ENCODE assay signal across 8 cellular contexts in the genomic region with DNA sequence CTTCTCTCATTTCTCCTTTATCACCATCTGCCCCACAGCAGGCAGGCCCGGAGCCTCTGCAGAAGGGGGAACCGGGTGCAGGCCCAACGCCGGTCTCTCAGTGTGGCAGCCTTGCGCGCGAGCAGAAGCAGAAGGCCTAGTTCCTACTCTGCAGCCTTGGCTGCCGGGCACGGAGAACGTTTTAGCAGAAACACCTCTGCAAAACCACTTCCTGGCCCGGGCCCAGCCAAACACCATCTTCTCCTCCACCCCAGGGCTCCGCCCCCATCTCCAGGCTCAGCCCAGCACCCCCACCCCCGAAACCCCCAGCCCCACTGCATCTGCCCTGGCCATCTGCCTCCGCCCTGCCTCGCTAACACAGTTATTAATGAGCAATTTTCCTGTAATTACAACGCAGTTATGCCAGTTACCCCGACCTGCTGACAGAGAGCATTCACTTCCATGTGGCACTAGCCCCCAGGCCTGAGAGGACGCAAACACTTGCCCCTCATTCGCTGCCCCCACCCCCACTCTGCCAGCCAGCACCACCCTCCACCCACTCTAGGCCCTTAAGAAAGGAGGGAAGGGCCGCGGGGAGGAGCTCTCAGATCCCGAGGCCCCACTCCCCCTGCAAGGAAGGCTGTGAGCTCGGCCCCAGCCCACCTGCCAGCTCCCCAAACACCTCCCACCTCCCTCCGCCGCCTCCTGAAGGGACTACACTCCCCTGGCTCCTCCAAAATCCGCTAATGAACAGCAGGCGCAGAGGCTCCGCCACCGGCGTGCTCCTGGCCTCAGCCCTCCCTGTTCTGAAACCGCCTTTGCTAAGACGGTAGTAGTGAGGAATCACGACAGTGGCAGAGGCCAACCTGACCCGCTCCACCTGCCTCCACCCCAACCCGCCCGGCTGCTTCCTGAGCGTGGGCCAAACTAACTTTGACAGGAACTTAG. TPM values are rescaled to one million over a fixed set of nuclear protein-coding genes. Genes with fewer than 3 reads are reported as not detected.
A peak's percentile ranks its signal among the peaks of the same experiment; 100 is the strongest.
DNase-seq lines count a peak whose midpoint lies in the region; ATAC-seq, FAIRE-seq and TF ChIP-seq lines count a peak whose summit lies in the region.

No MANE protein-coding gene starts in this region.

- peaks cover 3% of the 10 kb centered on the region for H3K36me3 Mint-ChIP-seq in T-helper 2 cell treated with Interferon-gamma antibody and Interleukin-4, amounts not matched to agents 5 μg/mL and 100 μg/mL, for 36 hours (ENCODE audit: low read depth)
- no peaks in the 10 kb centered on the region for H3K36me3 Mint-ChIP-seq in mesothelial cell of epicardium

- CTCF ChIA-PET in K562 (lab: Yijun Ruan, JAX; ENCODE audit: low intra/inter-chr PET ratio) = no interaction called here

- H3K27me3 ChIP-seq in K562 (ENCODE audit: control insufficient read depth in 2 of 2, insufficient read depth in 2 of 2, low read length in 2 of 2) = peaks cover 12 to 35% of the 10 kb centered on the region in 2 experiments; a peak in 3 of 5 replicates

- in situ Hi-C loops in K562 (cut with MboI) = no loop called here

- no peak for TF ChIP-seq EP300 in K562 (IDR thresholded peaks at IDR 0.05; ENCODE audit: low read length)

- H3K27ac ChIP-seq in K562 (ENCODE audit: extremely low read depth, low read depth, low read length) = peak overlapping the region; percentile 90

- peak; percentile 11 for FAIRE-seq in K562 (lab: Jason Lieb, UNC)

- no peaks in the 10 kb centered on the region for H3K9me1 ChIP-seq in K562 (ENCODE audit: control insufficient read depth, insufficient read depth, low read length)

- no peaks in the 10 kb centered on the region for H3K36me3 ChIP-seq in K562 (ENCODE audit: control insufficient read depth, insufficient read depth, low read length)

- POLR2A ChIA-PET in K562 (lab: Yijun Ruan, JAX) = no interaction called here

- H3K27ac Mint-ChIP-seq in T-helper 2 cell treated with Interferon-gamma antibody and Interleukin-4, amounts not matched to agents 5 μg/mL and 100 μg/mL, for 36 hours = peak overlapping the region; percentile 100
- H3K27ac Mint-ChIP-seq in mesothelial cell of epicardium = peak overlapping the region; percentile 99

- H3K4me1 ChIP-seq in K562 (replicated peaks in 1 of 2; ENCODE audit: control insufficient read depth in 2 of 2, insufficient read depth in 2 of 2, low read length in 2 of 2) = peaks cover 0 to 27% of the 10 kb centered on the region in 2 experiments; a peak in 3 of 5 replicates

- no peaks in the 10 kb centered on the region for H3K9me3 Mint-ChIP-seq in T-helper 2 cell treated with Interferon-gamma antibody and Interleukin-4, amounts not matched to agents 5 μg/mL and 100 μg/mL, for 36 hours
- H3K9me3 Mint-ChIP-seq in mesothelial cell of epicardium = no peaks in the 10 kb centered on the region

- H3K27me3 Mint-ChIP-seq in T-helper 2 cell treated with Interferon-gamma antibody and Interleukin-4, amounts not matched to agents 5 μg/mL and 100 μg/mL, for 36 hours (ENCODE audit: low read depth) = no peaks in the 10 kb centered on the region
- peaks cover 27% of the 10 kb centered on the region for H3K27me3 Mint-ChIP-seq in mesothelial cell of epicardium (ENCODE audit: low read depth)

- H3K9me3 ChIP-seq in K562 (replicated peaks; ENCODE audit: control insufficient read depth, insufficient read depth, low read depth, low read length) = peaks cover 2% of the 10 kb centered on the region; the same call in 1 of the 2 replicates

- peaks cover 35% of the 10 kb centered on the region for H3K4me1 Mint-ChIP-seq in T-helper 2 cell treated with Interferon-gamma antibody and Interleukin-4, amounts not matched to agents 5 μg/mL and 100 μg/mL, for 36 hours (ENCODE audit: low read depth)
- peaks cover 18% of the 10 kb centered on the region for H3K4me1 Mint-ChIP-seq in mesothelial cell of epicardium

- H3K4me3 ChIP-seq in GM12865 (ENCODE audit: low read depth, low read length) = no peak overlapping the region
- H3K4me3 ChIP-seq in K562 = peak overlapping the region; percentile 90

- TF ChIP-seq POLR2A in K562 (conservative IDR thresholded peaks at IDR 0.05) = no peak

- 36% methylated on average over 31 of the region's 37 CpGs for WGBS in K562 (ENCODE audit: insufficient coverage, low coverage, missing lambda C conversion rate)

- TF ChIP-seq CTCF in GM12865 (IDR thresholded peaks at IDR 0.05; ENCODE audit: insufficient read depth, low read depth, low read length, missing control alignments) (no peak), K562 (IDR thresholded peaks at IDR 0.05 in 2 of 3, conservative IDR thresholded peaks at IDR 0.05 in 1 of 3; ENCODE audit: insufficient read depth in 2 of 3, low read depth in 1 of 3, low read length in 3 of 3) (no peak), mesothelial cell of epicardium (IDR thresholded peaks at IDR 0.05; ENCODE audit: unreplicated experiment) (no peak)

- DNase-seq in GM12865 (ENCODE audit: low read depth) (peak; percentile 78), K562 (ENCODE audit: extremely low read depth in 1 of 4, low spot score in 3 of 4) (peak in 2 of 4 experiments; percentile 71 to 72), mesothelial cell of epicardium (ENCODE audit: low spot score in 2 of 2, unreplicated experiment in 2 of 2) (no peak), T1000 (lab: John Stamatoyannopoulos, UW) (no peak), ecto neural progenitor cell (ENCODE audit: low spot score) (no peak)
- peak; percentile 80 for DNase-seq in T-helper 2 cell treated with Interferon-gamma antibody and Interleukin-4, amounts not matched to agents 5 μg/mL and 100 μg/mL, for 36 hours (ENCODE audit: low spot score)
- DNase-seq in stimulated activated CD8-positive, alpha-beta memory T cell treated with anti-CD3 and anti-CD28 coated beads, Interleukin-7, amount 100 ng/mL, for 4 hours (ENCODE audit: low read depth in 2 of 2) = peak; percentile 52 to 77

- TF ChIP-seq RAD21 in K562 (CRISPR knock-in tag; conservative IDR thresholded peaks at IDR 0.05 in 1 of 2, IDR thresholded peaks at IDR 0.05 in 1 of 2) = no peak

- no peaks in the 10 kb centered on the region for H4K20me1 ChIP-seq in K562 (replicated peaks; ENCODE audit: control insufficient read depth, insufficient read depth, low read length)

- peak overlapping the region; percentile 85 to 99 for H3K9ac ChIP-seq in K562 (ENCODE audit: insufficient read depth in 1 of 2, low read depth in 2 of 2, low read length in 2 of 2)

- BruUV-seq in K562 (replicated peaks; lab: Mats Ljungman, UMichigan) = TSS peak; percentile 93

- ATAC-seq in HG03039 (IDR thresholded peaks at IDR 0.05; ENCODE audit: unreplicated experiment) = peak; percentile 37
- ATAC-seq in K562 = peak; percentile 66

- intact Hi-C loops in K562 (cut with micrococcal nuclease) = no loop called here

- no peaks in the 10 kb centered on the region for H3K79me2 ChIP-seq in K562 (ENCODE audit: control insufficient read depth, insufficient read depth, low read length)

- H3K4me3 Mint-ChIP-seq in T-helper 2 cell treated with Interferon-gamma antibody and Interleukin-4, amounts not matched to agents 5 μg/mL and 100 μg/mL, for 36 hours = peak overlapping the region; percentile 99
- H3K4me3 Mint-ChIP-seq in mesothelial cell of epicardium = peak overlapping the region; percentile 78

- peak overlapping the region; percentile 96 for H2AFZ ChIP-seq in K562 (ENCODE audit: low read depth, low read length)

- peak overlapping the region; percentile 98 for H3K4me2 ChIP-seq in K562 (ENCODE audit: insufficient read depth, low read length)

TF ChIP-seq in K562, 482 proteins besides CTCF, POLR2A, EP300 and RAD21 (continues in another document):
- TF ChIP-seq, protein P1, sequence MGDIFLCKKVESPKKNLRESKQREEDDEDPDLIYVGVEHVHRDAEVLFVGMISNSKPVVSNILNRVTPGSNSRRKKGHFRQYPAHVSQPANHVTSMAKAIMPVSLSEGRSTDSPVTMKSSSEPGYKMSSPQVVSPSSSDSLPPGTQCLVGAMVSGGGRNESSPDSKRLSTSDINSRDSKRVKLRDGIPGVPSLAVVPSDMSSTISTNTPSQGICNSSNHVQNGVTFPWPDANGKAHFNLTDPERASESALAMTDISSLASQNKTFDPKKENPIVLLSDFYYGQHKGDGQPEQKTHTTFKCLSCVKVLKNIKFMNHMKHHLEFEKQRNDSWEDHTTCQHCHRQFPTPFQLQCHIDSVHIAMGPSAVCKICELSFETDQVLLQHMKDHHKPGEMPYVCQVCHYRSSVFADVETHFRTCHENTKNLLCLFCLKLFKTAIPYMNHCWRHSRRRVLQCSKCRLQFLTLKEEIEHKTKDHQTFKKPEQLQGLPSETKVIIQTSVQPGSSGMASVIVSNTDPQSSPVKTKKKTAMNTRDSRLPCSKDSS (IDR thresholded peaks at IDR 0.05; ENCODE audit: low read depth, partially characterized antibody) = no peak
- no peak for TF ChIP-seq ZNF274 (IDR thresholded peaks at IDR 0.05; ENCODE audit: borderline replicate concordance, low read depth, low read length)
- TF ChIP-seq MCM2 (IDR thresholded peaks at IDR 0.05; ENCODE audit: low read depth) = no peak
- no peak for TF ChIP-seq TAF7 (tag; IDR thresholded peaks at IDR 0.05)

RNA-seq across cellular contexts. Expression of a gene that starts 44.7 kb away (rescaled TPM):
- total RNA-seq in K562 (2011; cell fraction: chromatin; rRNA removed; ENCODE audit: low replicate concordance) = 25.5 and 41.9 TPM in 2 replicates
- 25.0 and 40.7 TPM in 2 replicates for total RNA-seq in K562 (2011; cell fraction: nucleolus; rRNA removed)
- 23.3 and 28.3 TPM in 2 replicates for total RNA-seq in K562 (2011; cell fraction: nucleoplasm; rRNA removed)
- total RNA-seq in K562 (2014; rRNA removed) (21.7 and 24.6 TPM in 2 replicates), K562 (2014; rRNA removed; fragmentation: Illumina TruSeq; extraction: Trizol) (1.1 and 1.3 TPM in 2 replicates), K562 (2015; rRNA removed; fragmentation: Illumina TruSeq; extraction: Trizol) (7.3 and 12.9 TPM in 2 replicates), K562 (2021) (112 and 129 TPM in 2 replicates), mesothelial cell of epicardium (109 to 119 TPM (median 115 TPM) in 3 replicates)
- polyA plus RNA-seq in K562 (2011; rRNA removed) (1.9 and 4.3 TPM in 2 replicates), K562 (2014; fragmentation: Illumina TruSeq; extraction: Trizol) (29.3 and 35.8 TPM in 2 replicates), K562 (2014; fragmentation: Nextera tagmentation; extraction: Ambion mirVana) (under 1 TPM; 0.24 to 0.29 TPM), K562 (2014; rRNA removed) (27.4 and 32.3 TPM in 2 replicates)
- polyA plus RNA-seq in K562 (2011; cell fraction: cytosol; rRNA removed) = 3.7 and 13.3 TPM in 2 replicates
- polyA plus RNA-seq in K562 (2011; cell fraction: nucleus; rRNA removed) = 16.7 and 51.7 TPM in 2 replicates
- polyA plus RNA-seq in K562 (2012) = 41.9 and 54.8 TPM in 2 replicates
- polyA minus RNA-seq in K562 (2011; rRNA and poly(A)+ RNA removed) = 0.81 and 1.8 TPM in 2 replicates
- 21.0 and 29.9 TPM in 2 replicates for polyA minus RNA-seq in K562 (2011; cell fraction: cytosol; rRNA and poly(A)+ RNA removed)
- polyA minus RNA-seq in K562 (2011; cell fraction: nucleus; rRNA and poly(A)+ RNA removed) = 9.0 and 9.3 TPM in 2 replicates

Comparison
In these comparisons a context has a peak if more than half of its experiments do, and no peak if none do; other contexts are left out.
1. DNase-seq: peak in GM12865 (single experiment), T-helper 2 cell treated with Interferon-gamma antibody and Interleukin-4, amounts not matched to agents 5 μg/mL and 100 μg/mL, for 36 hours (single experiment) and stimulated activated CD8-positive, alpha-beta memory T cell treated with anti-CD3 and anti-CD28 coated beads, Interleukin-7, amount 100 ng/mL, for 4 hours (2 of 2); none in mesothelial cell of epicardium (0 of 2), T1000 (single experiment) and ecto neural progenitor cell (single experiment).